ENCODE assay signal across 20 cellular contexts in genomic region chr19:5358173-5358800, GRCh38. TPM values are rescaled to one million over a fixed set of nuclear protein-coding genes. Genes with fewer than 3 reads are reported as not detected.
DNase-seq lines count a peak whose midpoint lies in the region; ATAC-seq and TF ChIP-seq lines count a peak whose summit lies in the region.
"Had no signal": no experiment of that assay in that cellular context is flagged by ENCODE, and none has a peak within 500 bp of the region (broad histone marks: within the 10 kb centered on the region; RNA-seq: fewer than 3 reads in every experiment).

No MANE protein-coding gene starts in this region.

- H3K27ac ChIP-seq in SK-N-SH (ENCODE audit: low read depth in 2 of 2, low read length in 1 of 2): no peak overlapping the region
- H3K27ac ChIP-seq: gastroesophageal sphincter, Peyer's patch, tibial artery had no signal

- H3K4me3 Mint-ChIP-seq in T-helper 17 cell: no peak overlapping the region
- H3K4me3 Mint-ChIP-seq: activated CD8-positive, alpha-beta T cell treated with anti-CD3 and anti-CD28 coated beads, Interleukin-2, amount 10 ng/mL, durations not matched to agents 7 days and 5 days; activated T-helper 1 cell treated with anti-CD3 and anti-CD28 coated beads, Interleukin-12 subunit alpha, Interleukin-12 subunit beta, Interleukin-2, Interleukin-4 antibody, amounts not matched to agents 30 ng/mL and 10 ng/mL and 1 ng/mL, durations not matched to agents 14 hours and 24 hours and 36 hours; natural killer cell treated with Interleukin-12 subunit alpha and Interleukin-12 subunit beta and Interleukin-15 and Interleukin-18, amount 100 ng/mL, for 72 hours; stimulated activated memory B cell treated with anti-CD40 and anti-IgM and Interleukin-4, amounts not matched to agents 10 μg/mL and 1 μg/mL and 100 μg/mL, for 72 hours had no signal

- no peak overlapping the region for H3K27ac Mint-ChIP-seq in T-helper 17 cell
- H3K27ac Mint-ChIP-seq: activated CD8-positive, alpha-beta T cell treated with anti-CD3 and anti-CD28 coated beads, Interleukin-2, amount 10 ng/mL, durations not matched to agents 7 days and 5 days; activated T-helper 1 cell treated with anti-CD3 and anti-CD28 coated beads, Interleukin-12 subunit alpha, Interleukin-12 subunit beta, Interleukin-2, Interleukin-4 antibody, amounts not matched to agents 30 ng/mL and 10 ng/mL and 1 ng/mL, durations not matched to agents 14 hours and 24 hours and 36 hours; natural killer cell treated with Interleukin-12 subunit alpha and Interleukin-12 subunit beta and Interleukin-15 and Interleukin-18, amount 100 ng/mL, for 72 hours; stimulated activated memory B cell treated with anti-CD40 and anti-IgM and Interleukin-4, amounts not matched to agents 10 μg/mL and 1 μg/mL and 100 μg/mL, for 72 hours had no signal

- H3K4me3 ChIP-seq in H7 (ENCODE audit: insufficient read depth, low read depth, low read length): no peak overlapping the region; the same call in 1 of the 2 replicates
- no peak overlapping the region for H3K4me3 ChIP-seq in SK-N-SH (ENCODE audit: low read depth in 2 of 2, low read length in 1 of 2)
- no peak overlapping the region for H3K4me3 ChIP-seq in fibroblast of pulmonary artery (replicated peaks; ENCODE audit: low read depth, low read length)
- H3K4me3 ChIP-seq: gastroesophageal sphincter, Peyer's patch, tibial artery had no signal

- no peak overlapping the region for H3K9ac ChIP-seq in SK-N-SH

- peaks cover 1% of the 10 kb centered on the region; the same call in 1 of the 2 replicates for H3K27me3 ChIP-seq in H7 (ENCODE audit: control insufficient read depth, insufficient read depth, low read length)
- H3K27me3 ChIP-seq in SK-N-SH (ENCODE audit: insufficient read depth): no peaks in the 10 kb centered on the region
- H3K27me3 ChIP-seq: Peyer's patch had no signal

- peaks cover 5% of the 10 kb centered on the region for H3K36me3 Mint-ChIP-seq in T-helper 17 cell (ENCODE audit: low read depth)
- H3K36me3 Mint-ChIP-seq: natural killer cell treated with Interleukin-12 subunit alpha and Interleukin-12 subunit beta and Interleukin-15 and Interleukin-18, amount 100 ng/mL, for 72 hours; stimulated activated memory B cell treated with anti-CD40 and anti-IgM and Interleukin-4, amounts not matched to agents 10 μg/mL and 1 μg/mL and 100 μg/mL, for 72 hours had no signal

- H3K79me2 ChIP-seq in SK-N-SH (ENCODE audit: insufficient read depth): no peaks in the 10 kb centered on the region

- H3K36me3 ChIP-seq in H7 (replicated peaks; ENCODE audit: control insufficient read depth, insufficient read depth, low read length): no peaks in the 10 kb centered on the region
- H3K36me3 ChIP-seq in SK-N-SH (replicated peaks in 1 of 2; ENCODE audit: control insufficient read depth in 1 of 2, insufficient read depth in 2 of 2, low read length in 1 of 2): no peaks in the 10 kb centered on the region
- H3K36me3 ChIP-seq: gastroesophageal sphincter, Peyer's patch, tibial artery had no signal

- no peak for ATAC-seq in T-helper 17 cell
- ATAC-seq: activated CD8-positive, alpha-beta T cell treated with anti-CD3 and anti-CD28 coated beads, Interleukin-2, amount 10 ng/mL, durations not matched to agents 7 days and 5 days; gastroesophageal sphincter; natural killer cell treated with Interleukin-12 subunit alpha and Interleukin-12 subunit beta and Interleukin-15 and Interleukin-18, amount 100 ng/mL, for 72 hours; stimulated activated memory B cell treated with anti-CD40 and anti-IgM and Interleukin-4, amounts not matched to agents 10 μg/mL and 1 μg/mL and 100 μg/mL, for 72 hours had no signal

- TF ChIP-seq RAD21 in SK-N-SH (IDR thresholded peaks at IDR 0.05; ENCODE audit: low read length): no peak

- no peaks in the 10 kb centered on the region for H4K20me1 ChIP-seq in SK-N-SH (ENCODE audit: insufficient read depth)

- CTCF ChIA-PET in SK-N-SH (lab: Yijun Ruan, JAX): interaction anchor here (1.4 kb wide), 1 partner anchor 185 kb away, joined by 3 read pairs; no protein-coding TSS in a partner anchor

- TF ChIP-seq CTCF in SK-N-SH (IDR thresholded peaks at IDR 0.05) (no peak), fibroblast of pulmonary artery (IDR thresholded peaks at IDR 0.05; ENCODE audit: low read length, missing control alignments) (no peak)

- peaks cover 4% of the 10 kb centered on the region for H3K4me1 Mint-ChIP-seq in T-helper 17 cell
- H3K4me1 Mint-ChIP-seq: stimulated activated memory B cell treated with anti-CD40 and anti-IgM and Interleukin-4, amounts not matched to agents 10 μg/mL and 1 μg/mL and 100 μg/mL, for 72 hours had no signal

- no peaks in the 10 kb centered on the region for H3K9me2 ChIP-seq in SK-N-SH

- H3K9me3 ChIP-seq in SK-N-SH: no peaks in the 10 kb centered on the region
- no peaks in the 10 kb centered on the region for H3K9me3 ChIP-seq in T-helper 17 cell (ENCODE audit: control insufficient read depth, low read length, poor library complexity, severe bottlenecking)
- H3K9me3 ChIP-seq: gastroesophageal sphincter, Peyer's patch, tibial artery had no signal

- 54% methylated on average over 9 of the region's 9 CpGs for WGBS in SK-N-SH (ENCODE audit: low lambda C conversion rate)

- H2AFZ ChIP-seq in SK-N-SH (ENCODE audit: low read depth): no peak overlapping the region

- no peak for TF ChIP-seq EP300 in SK-N-SH (IDR thresholded peaks at IDR 0.05; ENCODE audit: borderline replicate concordance in 1 of 2, low read depth in 1 of 2, low read length in 1 of 2)

- no peaks in the 10 kb centered on the region; a peak in 1 of 4 replicates for H3K4me1 ChIP-seq in SK-N-SH (ENCODE audit: control insufficient read depth in 1 of 2, insufficient read depth in 2 of 2, low read depth in 1 of 2, low read length in 1 of 2)
- H3K4me1 ChIP-seq: gastroesophageal sphincter, Peyer's patch, tibial artery had no signal

- peaks cover 68% of the 10 kb centered on the region for H3K27me3 Mint-ChIP-seq in T-helper 17 cell

- no peak overlapping the region for H3K4me2 ChIP-seq in SK-N-SH

- DNase-seq in Daoy (ENCODE audit: low read depth): peak; percentile 34
- peak; percentile 77 for DNase-seq in H7
- peak; percentile 67 for DNase-seq in SK-N-SH
- DNase-seq in fibroblast of pulmonary artery (ENCODE audit: low read depth): peak; percentile 14
- DNase-seq in T-helper 17 cell: no peak
- no peak for DNase-seq in germinal center (ENCODE audit: low spot score)
- DNase-seq in middle frontal gyrus (ENCODE audit: extremely low spot score, low spot score): no peak
- DNase-seq in NCI-H2107 (lab: John Stamatoyannopoulos, UW): no peak
- DNase-seq: activated CD8-positive, alpha-beta T cell treated with anti-CD3 and anti-CD28 coated beads, Interleukin-2, amount 10 ng/mL, durations not matched to agents 7 days and 5 days; C1 segment of cervical spinal cord; DMS53; GOT3; NCI-H1436 treated with DMSO at 0.1 percent for 48 hours; Peyer's patch; stimulated activated CD4-positive, alpha-beta T cell treated with anti-CD3 and anti-CD28 coated beads, Interleukin-12 subunit alpha, Interleukin-12 subunit beta, amount 100 ng/mL, for 4 hours; tibial artery had no signal

- no peaks in the 10 kb centered on the region for H3F3A ChIP-seq in SK-N-SH (replicated peaks; ENCODE audit: insufficient read depth)

- POLR2A ChIA-PET in SK-N-SH (lab: Yijun Ruan, JAX): no interaction called here

TF ChIP-seq in SK-N-SH, 30 proteins besides CTCF, POLR2A, EP300 and RAD21 (continues in another document):
- TF ChIP-seq, protein P1, sequence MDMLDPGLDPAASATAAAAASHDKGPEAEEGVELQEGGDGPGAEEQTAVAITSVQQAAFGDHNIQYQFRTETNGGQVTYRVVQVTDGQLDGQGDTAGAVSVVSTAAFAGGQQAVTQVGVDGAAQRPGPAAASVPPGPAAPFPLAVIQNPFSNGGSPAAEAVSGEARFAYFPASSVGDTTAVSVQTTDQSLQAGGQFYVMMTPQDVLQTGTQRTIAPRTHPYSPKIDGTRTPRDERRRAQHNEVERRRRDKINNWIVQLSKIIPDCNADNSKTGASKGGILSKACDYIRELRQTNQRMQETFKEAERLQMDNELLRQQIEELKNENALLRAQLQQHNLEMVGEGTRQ (IDR thresholded peaks at IDR 0.05; ENCODE audit: borderline replicate concordance, low read depth, low read length): no peak
- TF ChIP-seq, protein P2, sequence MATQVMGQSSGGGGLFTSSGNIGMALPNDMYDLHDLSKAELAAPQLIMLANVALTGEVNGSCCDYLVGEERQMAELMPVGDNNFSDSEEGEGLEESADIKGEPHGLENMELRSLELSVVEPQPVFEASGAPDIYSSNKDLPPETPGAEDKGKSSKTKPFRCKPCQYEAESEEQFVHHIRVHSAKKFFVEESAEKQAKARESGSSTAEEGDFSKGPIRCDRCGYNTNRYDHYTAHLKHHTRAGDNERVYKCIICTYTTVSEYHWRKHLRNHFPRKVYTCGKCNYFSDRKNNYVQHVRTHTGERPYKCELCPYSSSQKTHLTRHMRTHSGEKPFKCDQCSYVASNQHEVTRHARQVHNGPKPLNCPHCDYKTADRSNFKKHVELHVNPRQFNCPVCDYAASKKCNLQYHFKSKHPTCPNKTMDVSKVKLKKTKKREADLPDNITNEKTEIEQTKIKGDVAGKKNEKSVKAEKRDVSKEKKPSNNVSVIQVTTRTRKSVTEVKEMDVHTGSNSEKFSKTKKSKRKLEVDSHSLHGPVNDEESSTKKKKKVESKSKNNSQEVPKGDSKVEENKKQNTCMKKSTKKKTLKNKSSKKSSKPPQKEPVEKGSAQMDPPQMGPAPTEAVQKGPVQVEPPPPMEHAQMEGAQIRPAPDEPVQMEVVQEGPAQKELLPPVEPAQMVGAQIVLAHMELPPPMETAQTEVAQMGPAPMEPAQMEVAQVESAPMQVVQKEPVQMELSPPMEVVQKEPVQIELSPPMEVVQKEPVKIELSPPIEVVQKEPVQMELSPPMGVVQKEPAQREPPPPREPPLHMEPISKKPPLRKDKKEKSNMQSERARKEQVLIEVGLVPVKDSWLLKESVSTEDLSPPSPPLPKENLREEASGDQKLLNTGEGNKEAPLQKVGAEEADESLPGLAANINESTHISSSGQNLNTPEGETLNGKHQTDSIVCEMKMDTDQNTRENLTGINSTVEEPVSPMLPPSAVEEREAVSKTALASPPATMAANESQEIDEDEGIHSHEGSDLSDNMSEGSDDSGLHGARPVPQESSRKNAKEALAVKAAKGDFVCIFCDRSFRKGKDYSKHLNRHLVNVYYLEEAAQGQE (IDR thresholded peaks at IDR 0.05; ENCODE audit: low read depth, low read length): no peak
- TF ChIP-seq ELF1 (IDR thresholded peaks at IDR 0.05) (no peak), NRF1 (IDR thresholded peaks at IDR 0.05; ENCODE audit: low read depth, low read length) (no peak), YY1 (IDR thresholded peaks at IDR 0.05; ENCODE audit: low read depth) (no peak)

RNA-seq across cellular contexts. Expression of gene PTPRS, which starts 17.7 kb away (rescaled TPM):
- 38.9 and 43.9 TPM in 2 replicates for total RNA-seq in Daoy (2014; rRNA removed; shearing (Covaris generic))
- total RNA-seq in H7 (2014; rRNA removed; shearing (Covaris generic)): 130 and 156 TPM in 2 replicates
- polyA plus RNA-seq in SK-N-SH (2012; rRNA removed): 57.1 and 91.0 TPM in 2 replicates
- polyA plus RNA-seq in SK-N-SH (2012; cell fraction: cytosol; rRNA removed): 27.1 and 43.7 TPM in 2 replicates
- 144 and 167 TPM in 2 replicates for polyA plus RNA-seq in SK-N-SH (2012; cell fraction: nucleus; rRNA removed)
- total RNA-seq in T-helper 17 cell: 1 to 10 TPM; 1.2 to 2.9 TPM

Comparison
In these comparisons a context has a peak if more than half of its experiments do, and no peak if none do; other contexts are left out.
1. DNase-seq: peak in Daoy (single experiment), H7 (single experiment), SK-N-SH (single experiment) and fibroblast of pulmonary artery (single experiment); none in T-helper 17 cell (0 of 3), germinal center (single experiment), middle frontal gyrus (single experiment) and NCI-H2107 (single experiment).
2. RNA of gene PTPRS, which starts 17.7 kb away (total RNA-seq): 130 to 156 TPM in H7 and 38.9 to 43.9 TPM in Daoy; 1.2 to 2.9 TPM in T-helper 17 cell; every median in the first group is over 10 times any median in the second.